8 cellular contexts compared by ENCODE assay signal in the genomic region with DNA sequence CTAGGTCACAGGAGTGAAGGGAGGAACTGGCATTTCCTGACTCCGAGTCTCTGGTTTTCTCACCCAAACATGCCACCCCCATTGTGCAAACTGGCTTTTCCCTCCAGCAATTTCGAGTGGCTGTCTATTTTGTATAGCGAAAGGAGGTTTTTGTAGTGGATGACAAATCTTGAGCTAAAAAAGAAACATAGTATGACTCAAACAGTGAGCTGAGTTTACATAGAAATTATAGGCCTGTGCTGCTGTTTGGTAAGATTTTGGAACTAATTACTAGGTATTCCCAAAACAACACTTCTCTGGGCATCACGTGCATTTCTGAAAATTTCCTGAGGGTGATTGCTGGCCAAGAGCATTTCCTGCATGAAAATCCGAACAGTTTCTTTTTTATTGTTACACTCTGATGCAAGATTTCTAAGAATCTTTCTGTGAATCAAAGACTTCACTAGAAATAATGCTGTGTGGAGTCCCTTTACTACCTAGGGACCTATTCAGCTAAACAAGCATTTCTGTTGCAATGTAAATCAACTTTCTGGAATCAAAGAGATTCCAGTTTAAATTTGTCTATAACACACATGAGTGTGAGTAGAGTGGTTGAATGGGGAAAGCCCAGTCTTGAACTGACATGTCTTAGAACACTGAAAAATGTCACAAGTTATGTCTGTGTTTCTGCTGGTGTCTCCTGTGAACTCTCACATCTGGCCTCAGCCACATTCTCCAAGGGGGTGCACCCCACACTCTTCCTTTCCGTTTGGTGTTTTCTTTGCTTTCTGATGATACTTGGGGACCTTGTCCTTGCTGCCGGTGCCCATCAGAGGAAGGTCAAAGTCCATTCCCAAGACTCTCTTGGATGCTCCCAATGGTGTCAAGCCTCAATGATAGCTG. TPM values are rescaled to one million over a fixed set of nuclear protein-coding genes. Genes with fewer than 3 reads are reported as not detected.
DNase-seq lines count a peak whose midpoint lies in the region; ATAC-seq, FAIRE-seq and TF ChIP-seq lines count a peak whose summit lies in the region.

No MANE protein-coding gene starts in this region.

- H3K4me3 ChIP-seq in A673 (ENCODE audit: low read depth, low read length, poor library complexity, severe bottlenecking) = no peak overlapping the region
- H3K4me3 ChIP-seq in fibroblast of pulmonary artery (replicated peaks; ENCODE audit: low read depth, low read length) = no peak overlapping the region
- no peak overlapping the region for H3K4me3 ChIP-seq in prostate gland

- H3K27me3 ChIP-seq in A673 (replicated peaks; ENCODE audit: insufficient read depth, low read depth, low read length, poor library complexity) = no peaks in the 10 kb centered on the region
- no peaks in the 10 kb centered on the region for H3K27me3 ChIP-seq in CD4-positive, alpha-beta T cell (ENCODE audit: control insufficient read depth, insufficient read depth, low read length)
- H3K27me3 ChIP-seq in prostate gland (replicated peaks; ENCODE audit: insufficient read depth) = no peaks in the 10 kb centered on the region

- no peaks in the 10 kb centered on the region for H3K36me3 Mint-ChIP-seq in CD4-positive, alpha-beta T cell (ENCODE audit: low read depth)

- CTCF ChIA-PET in A673 (lab: Charles Lee) = no interaction called here
- CTCF ChIA-PET in CD4-positive, alpha-beta T cell (lab: Charles Lee) = interaction anchor here (1.0 kb wide), 1 partner anchor 20 kb away, joined by 3 read pairs; no protein-coding TSS in a partner anchor

- H3K9me3 ChIP-seq in A673 (ENCODE audit: low read depth, low read length, poor library complexity, severe bottlenecking) (no peaks in the 10 kb centered on the region), prostate gland (no peaks in the 10 kb centered on the region)
- no peaks in the 10 kb centered on the region for H3K9me3 ChIP-seq in CD4-positive, alpha-beta T cell (ENCODE audit: control insufficient read depth, low read length)

- H3K36me3 ChIP-seq in A673 (ENCODE audit: insufficient read depth, low read length, poor library complexity, severe bottlenecking) (no peaks in the 10 kb centered on the region), prostate gland (no peaks in the 10 kb centered on the region)

- DNase-seq in A673 (ENCODE audit: low spot score) (peak; percentile 52), GM19239 (ENCODE audit: insufficient read length, low spot score) (peak; percentile 9), fibroblast of pulmonary artery (ENCODE audit: low read depth) (peak; percentile 56), Ammon's horn (ENCODE audit: low spot score) (no peak), prostate gland (ENCODE audit: low spot score) (no peak), NK-92 (lab: John Stamatoyannopoulos, UW; ENCODE audit: unreplicated experiment) (no peak)
- DNase-seq in CD4-positive, alpha-beta T cell = no peak

- H3K9me3 Mint-ChIP-seq in CD4-positive, alpha-beta T cell = no peaks in the 10 kb centered on the region

- no peak overlapping the region for H3K27ac Mint-ChIP-seq in CD4-positive, alpha-beta T cell

- H3K4me1 ChIP-seq in A673 (ENCODE audit: insufficient read depth, low read length, poor library complexity, severe bottlenecking) = peaks cover 37% of the 10 kb centered on the region
- H3K4me1 ChIP-seq in prostate gland (replicated peaks) = no peaks in the 10 kb centered on the region

- H3K4me1 Mint-ChIP-seq in CD4-positive, alpha-beta T cell (ENCODE audit: low read depth) = no peaks in the 10 kb centered on the region

- POLR2A ChIA-PET in A673 (lab: Charles Lee; ENCODE audit: low non-redundant PET) = interaction anchor here (0.7 kb wide), 1 partner anchor 11 kb away, joined by 4 read pairs; no protein-coding TSS in a partner anchor
- POLR2A ChIA-PET in CD4-positive, alpha-beta T cell (lab: Charles Lee) = no interaction called here

- ATAC-seq in HG03442 (IDR thresholded peaks at IDR 0.05; ENCODE audit: unreplicated experiment) = peak; percentile 72
- ATAC-seq in CD4-positive, alpha-beta T cell (ENCODE audit: poor library complexity) = no peak

- H3K27ac ChIP-seq in A673 (ENCODE audit: low read depth, low read length, poor library complexity, severe bottlenecking) (peak overlapping the region; percentile 88), prostate gland (no peak overlapping the region)
- H3K27ac ChIP-seq in CD4-positive, alpha-beta T cell (ENCODE audit: low read depth, low read length) = no peak overlapping the region

- no peak for TF ChIP-seq POLR2A in prostate gland (IDR thresholded peaks at IDR 0.05)

- no peak overlapping the region for H3K4me3 Mint-ChIP-seq in CD4-positive, alpha-beta T cell

- WGBS in prostate gland = 49% methylated on average over 7 of the region's 7 CpGs

- no peaks in the 10 kb centered on the region for H3K27me3 Mint-ChIP-seq in CD4-positive, alpha-beta T cell

- no TSS peak for BruUV-seq in A673 (replicated peaks; lab: Mats Ljungman, UMichigan)

- no peak for TF ChIP-seq CTCF in A673 (conservative IDR thresholded peaks at IDR 0.05; ENCODE audit: low read depth, low read length)
- TF ChIP-seq CTCF in fibroblast of pulmonary artery (IDR thresholded peaks at IDR 0.05; ENCODE audit: low read length, missing control alignments) = no peak
- TF ChIP-seq CTCF in CD4-positive, alpha-beta T cell (IDR thresholded peaks at IDR 0.05) = no peak
- TF ChIP-seq CTCF in prostate gland (IDR thresholded peaks at IDR 0.05) = no peak

- FAIRE-seq in GM19239 (lab: Jason Lieb, UNC) = peak; percentile 83

- intact Hi-C loops in A673 (cut with micrococcal nuclease; ENCODE audit: unreplicated experiment) (no loop called here), prostate gland (cut with DNase I) (no loop called here)
- intact Hi-C loops in CD4-positive, alpha-beta T cell (cut with DNase I, micrococcal nuclease) = no loop called here

RNA-seq across cellular contexts. Expression of gene DAPK1, which starts 33.3 kb away (rescaled TPM):
- total RNA-seq in A673 (2021) (380 and 386 TPM in 2 replicates), prostate gland (10 to 100 TPM; 13.9 to 39.1 TPM)
- 1 to 10 TPM; 2.7 TPM for total RNA-seq in CD4-positive, alpha-beta T cell

Comparison
In these comparisons a context has a peak if more than half of its experiments do, and no peak if none do; other contexts are left out.
1. DNase-seq: peak in A673 (single experiment), GM19239 (single experiment) and fibroblast of pulmonary artery (single experiment); none in CD4-positive, alpha-beta T cell (0 of 10), Ammon's horn (single experiment), prostate gland (single experiment) and NK-92 (single experiment).